8 cellular contexts compared by ENCODE assay signal in genomic region chr20:31605031-31605901, GRCh38. TPM values are rescaled to one million over a fixed set of nuclear protein-coding genes. Genes with fewer than 3 reads are reported as not detected.
DNase-seq lines count a peak whose midpoint lies in the region; ATAC-seq and TF ChIP-seq lines count a peak whose summit lies in the region.

ID1 (plus strand) TSS chr20:31605289; CDS start chr20:31605388, 99 bp downstream.

- TF ChIP-seq CTCF in AG10803 (conservative IDR thresholded peaks at IDR 0.05; ENCODE audit: low read length) = no peak

- H3K4me3 ChIP-seq in AG10803 (ENCODE audit: low read length) = peak within 1 kb of the TSS; percentile 96

- DNase-seq in AG10803 (ENCODE audit: low read depth) (peak; percentile 90), GM19238 (ENCODE audit: insufficient read length, low spot score) (peak; percentile 93), NCI-H460 (ENCODE audit: extremely low read depth, low read depth) (peak; percentile 97), cerebellar cortex (ENCODE audit: low spot score) (peak; percentile 97), islet precursor cell (peak; percentile 98)
- peak; percentile 87 for DNase-seq in activated CD4-positive, CD25-positive, alpha-beta regulatory T cell treated with anti-CD3 and anti-CD28 coated beads, Interleukin-2, amount 50 U/mL, for 72 hours
- peak; percentile 71 to 89 for DNase-seq in stimulated activated CD4-positive, alpha-beta T cell treated with anti-CD3 and anti-CD28 coated beads, Interleukin-12 subunit alpha, Interleukin-12 subunit beta, amount 100 ng/mL, for 24 hours (ENCODE audit: low read depth in 2 of 2)

- ATAC-seq in HG03439 (IDR thresholded peaks at IDR 0.05; ENCODE audit: unreplicated experiment) = peak; percentile 82

RNA-seq across cellular contexts. Expression of gene ID1, which starts in this region (rescaled TPM):
- total RNA-seq in NCI-H460 (2014; rRNA removed; shearing (Covaris generic)) = 125 and 149 TPM in 2 replicates
- polyA plus RNA-seq in NCI-H460 (2014; cell fraction: nucleus; rRNA removed) = 611 and 614 TPM in 2 replicates

Comparison
In these comparisons a context has a peak if more than half of its experiments do, and no peak if none do; other contexts are left out.
1. Peak in every context shown above with its lines: DNase-seq, ATAC-seq and H3K4me3 ChIP-seq.